8 cellular contexts compared by ENCODE assay signal in the genomic region with DNA sequence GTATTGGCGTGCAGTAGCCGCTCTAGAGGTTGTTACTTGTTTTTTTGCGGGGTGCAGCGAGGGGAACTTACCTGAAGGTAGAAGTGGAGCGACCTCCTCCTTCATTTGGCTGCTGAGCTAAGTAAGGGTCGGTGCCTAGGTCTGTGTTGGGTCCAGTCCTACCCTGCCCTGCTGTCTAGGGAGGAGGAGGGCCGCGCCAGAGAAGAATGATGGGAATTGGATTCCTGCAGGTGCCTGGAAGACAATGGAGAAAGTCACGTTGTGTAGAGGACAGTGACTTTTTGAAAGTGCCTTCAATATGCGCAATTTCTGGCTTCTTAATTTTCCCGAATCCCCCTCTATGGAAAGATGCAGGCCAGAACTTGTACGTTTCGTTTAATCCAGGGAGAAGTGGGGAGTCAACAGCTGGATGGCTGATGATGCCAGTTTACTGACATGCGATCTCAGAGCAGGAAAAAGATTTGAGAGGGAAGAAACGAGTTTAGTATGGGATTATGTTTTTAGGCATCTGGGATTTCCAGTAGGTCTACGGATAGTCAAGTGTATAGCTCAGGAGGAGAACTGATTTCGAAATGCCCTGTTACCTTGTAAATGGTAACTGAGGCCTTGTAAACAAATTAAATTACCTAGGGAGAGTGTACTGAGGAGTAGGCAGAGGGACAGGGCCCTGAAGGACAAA. TPM values are rescaled to one million over a fixed set of nuclear protein-coding genes. Genes with fewer than 3 reads are reported as not detected.
DNase-seq lines count a peak whose midpoint lies in the region; ATAC-seq, FAIRE-seq and TF ChIP-seq lines count a peak whose summit lies in the region.

No MANE protein-coding gene starts in this region.

- H3K4me3 ChIP-seq in brain microvascular endothelial cell (ENCODE audit: low read depth, low read length) (peak overlapping the region; percentile 96), left lung (peak overlapping the region; percentile 72 to 77)

- H3K27ac ChIP-seq in brain microvascular endothelial cell: peak overlapping the region; percentile 87
- H3K27ac ChIP-seq in left lung: peak overlapping the region; percentile 39 to 73

- peak overlapping the region; percentile 91 for H3K4me3 Mint-ChIP-seq in activated T-cell treated with anti-CD3 and anti-CD28 coated beads, Interleukin-2, amount 50 U/mL, for 24 hours

- no peaks in the 10 kb centered on the region for H3K27me3 Mint-ChIP-seq in activated T-cell treated with anti-CD3 and anti-CD28 coated beads, Interleukin-2, amount 50 U/mL, for 24 hours

- H3K4me1 ChIP-seq in left lung: peaks cover 0 to 21% of the 10 kb centered on the region in 2 donors

- H3K9me3 Mint-ChIP-seq in activated T-cell treated with anti-CD3 and anti-CD28 coated beads, Interleukin-2, amount 50 U/mL, for 24 hours: no peaks in the 10 kb centered on the region

- in situ Hi-C loops in brain microvascular endothelial cell (cut with HindIII; ENCODE audit: low pct_ligation_motif_present, low sequenced_read_pairs): no loop called here

- no peak for FAIRE-seq in GM12891 (lab: Jason Lieb, UNC)

- peaks cover 23% of the 10 kb centered on the region for H3K36me3 Mint-ChIP-seq in activated T-cell treated with anti-CD3 and anti-CD28 coated beads, Interleukin-2, amount 50 U/mL, for 24 hours (ENCODE audit: low read depth)

- H3K27ac Mint-ChIP-seq in activated T-cell treated with anti-CD3 and anti-CD28 coated beads, Interleukin-2, amount 50 U/mL, for 24 hours: peak overlapping the region; percentile 95

- TF ChIP-seq CTCF in brain microvascular endothelial cell (IDR thresholded peaks at IDR 0.05; ENCODE audit: low read depth, low read length, missing control alignments): no peak
- TF ChIP-seq CTCF in left lung (IDR thresholded peaks at IDR 0.05): no peak

- no peak for TF ChIP-seq POLR2A in GM12891 (IDR thresholded peaks at IDR 0.05; ENCODE audit: low read depth, low read length)

- H3K27me3 ChIP-seq in brain microvascular endothelial cell (replicated peaks) (no peaks in the 10 kb centered on the region), left lung (no peaks in the 10 kb centered on the region)

- H3K9me3 ChIP-seq in left lung: no peaks in the 10 kb centered on the region

- peak; percentile 6 for ATAC-seq in left lung
- ATAC-seq in GM18868 (IDR thresholded peaks at IDR 0.05; ENCODE audit: unreplicated experiment): no peak

- DNase-seq in activated T-cell treated with anti-CD3 and anti-CD28 coated beads, Interleukin-2, amount 50 U/mL, for 24 hours: no peak
- no peak for DNase-seq in activated T-cell treated with anti-CD3 and anti-CD28 coated beads, Interleukin-2, amount 50 U/mL, for 1 hour
- DNase-seq in NAMALWA (ENCODE audit: low spot score) (peak; percentile 9), brain microvascular endothelial cell (no peak), left lung (no peak), superior temporal gyrus (ENCODE audit: extremely low spot score) (peak; percentile 30), GM12891 (ENCODE audit: insufficient read length, low spot score) (no peak)

- intact Hi-C loops in left lung (cut with DNase I): no loop called here

- H3K36me3 ChIP-seq in brain microvascular endothelial cell (replicated peaks) (no peaks in the 10 kb centered on the region), left lung (no peaks in the 10 kb centered on the region)

- H3K4me1 Mint-ChIP-seq in activated T-cell treated with anti-CD3 and anti-CD28 coated beads, Interleukin-2, amount 50 U/mL, for 24 hours (ENCODE audit: low read depth): peaks cover 44% of the 10 kb centered on the region

TF ChIP-seq in GM12891, 5 proteins besides CTCF, POLR2A, EP300 and RAD21:
- TF ChIP-seq SPI1 (IDR thresholded peaks at IDR 0.05; ENCODE audit: low read depth, low read length) (no peak), POU2F2 (IDR thresholded peaks at IDR 0.05; ENCODE audit: low read depth, low read length) (no peak), TAF1 (IDR thresholded peaks at IDR 0.05; ENCODE audit: low read depth, low read length) (no peak), PAX5 (IDR thresholded peaks at IDR 0.05; ENCODE audit: insufficient read depth, low read length, severe bottlenecking) (no peak), POLR2AphosphoS5 (IDR thresholded peaks at IDR 0.05; ENCODE audit: low read depth, low read length) (no peak)

RNA-seq across cellular contexts. Expression of gene MRPS9, which starts 0.7 kb away (rescaled TPM):
- total RNA-seq in left lung: 10 to 100 TPM; 14.3 to 16.9 TPM
- 30.9 TPM for polyA plus RNA-seq in GM12891 (2012; ENCODE audit: low read depth, missing spikeins)

Comparison
In these comparisons a context has a peak if more than half of its experiments do, and no peak if none do; other contexts are left out.
1. DNase-seq: peak in NAMALWA (single experiment) and superior temporal gyrus (single experiment); none in activated T-cell treated with anti-CD3 and anti-CD28 coated beads, Interleukin-2, amount 50 U/mL, for 24 hours (single experiment), activated T-cell treated with anti-CD3 and anti-CD28 coated beads, Interleukin-2, amount 50 U/mL, for 1 hour (single experiment), brain microvascular endothelial cell (single experiment), left lung (0 of 2) and GM12891 (single experiment).